ENCODE assay signal across 17 cellular contexts in genomic region chr2:37306024-37306423, GRCh38. TPM values are rescaled to one million over a fixed set of nuclear protein-coding genes. Genes with fewer than 3 reads are reported as not detected.
DNase-seq lines count a peak whose midpoint lies in the region; ATAC-seq, FAIRE-seq and TF ChIP-seq lines count a peak whose summit lies in the region.
"Had no signal": no experiment of that assay in that cellular context is flagged by ENCODE, and none has a peak within 500 bp of the region (broad histone marks: within the 10 kb centered on the region; RNA-seq: fewer than 3 reads in every experiment).

No MANE protein-coding gene starts in this region.

- no peak overlapping the region for H3K4me3 Mint-ChIP-seq in memory B cell
- H3K4me3 Mint-ChIP-seq: stimulated activated naive CD8-positive, alpha-beta T cell treated with anti-CD3 and anti-CD28 coated beads, Interleukin-15, Interleukin-2, amounts not matched to agents 100 ng/mL and 50 ng/mL, for 24 hours had no signal

- H3K9me3 ChIP-seq in SK-N-SH = no peaks in the 10 kb centered on the region
- H3K9me3 ChIP-seq: esophagus muscularis mucosa had no signal

- no peaks in the 10 kb centered on the region for H3K9me3 Mint-ChIP-seq in memory B cell
- H3K9me3 Mint-ChIP-seq: activated T-helper 2 cell treated with anti-CD3 and anti-CD28 coated beads, Interferon-gamma antibody, Interleukin-2, Interleukin-4, amounts not matched to agents 10 μg/mL and 5 μg/mL and 100 μg/mL, durations not matched to agents 14 hours and 24 hours and 36 hours; stimulated activated naive CD8-positive, alpha-beta T cell treated with anti-CD3 and anti-CD28 coated beads, Interleukin-15, Interleukin-2, amounts not matched to agents 100 ng/mL and 50 ng/mL, for 24 hours had no signal

- H4K20me1 ChIP-seq in SK-N-SH (ENCODE audit: insufficient read depth) = peaks cover 16% of the 10 kb centered on the region

- peaks cover 98% of the 10 kb centered on the region for H3K79me2 ChIP-seq in SK-N-SH (ENCODE audit: insufficient read depth)

- H3K36me3 Mint-ChIP-seq in memory B cell = peaks cover 12% of the 10 kb centered on the region

- WGBS in SK-N-SH (ENCODE audit: low lambda C conversion rate) = 80% methylated on average over 3 of the region's 3 CpGs

- in situ Hi-C loops in ACHN (cut with HindIII; ENCODE audit: low pct_ligation_motif_present, low pct_unique_long_range_greater_than_20kb, low sequenced_read_pairs) = no loop called here

- H3K27me3 Mint-ChIP-seq in memory B cell = no peaks in the 10 kb centered on the region
- H3K27me3 Mint-ChIP-seq: stimulated activated naive CD8-positive, alpha-beta T cell treated with anti-CD3 and anti-CD28 coated beads, Interleukin-15, Interleukin-2, amounts not matched to agents 100 ng/mL and 50 ng/mL, for 24 hours had no signal

- TF ChIP-seq RAD21 in SK-N-SH (IDR thresholded peaks at IDR 0.05; ENCODE audit: low read length) = no peak

- H3K9ac ChIP-seq in SK-N-SH = no peak overlapping the region
- H3K9ac ChIP-seq: BLaER1 treated with 17β-estradiol and CSF1 and Interleukin-3, amounts not matched to agents 10 nM and 100 nM had no signal

- no peak overlapping the region for H3K4me3 ChIP-seq in SK-N-SH (ENCODE audit: low read depth in 2 of 2, low read length in 1 of 2)
- H3K4me3 ChIP-seq: BLaER1 treated with 17β-estradiol and CSF1 and Interleukin-3, amounts not matched to agents 10 nM and 100 nM; esophagus muscularis mucosa had no signal

- peak overlapping the region in 1 of 2 experiments; percentile 2; a peak in 1 of 4 replicates for H3K27ac ChIP-seq in SK-N-SH (ENCODE audit: low read depth in 2 of 2, low read length in 1 of 2)
- H3K27ac ChIP-seq: BLaER1 treated with 17β-estradiol and CSF1 and Interleukin-3, amounts not matched to agents 10 nM and 100 nM; esophagus muscularis mucosa; RWPE1 had no signal

- H3K36me3 ChIP-seq in SK-N-SH (replicated peaks in 1 of 2; ENCODE audit: control insufficient read depth in 1 of 2, insufficient read depth in 2 of 2, low read length in 1 of 2) = peaks cover 5 to 15% of the 10 kb centered on the region in 2 experiments
- H3K36me3 ChIP-seq: esophagus muscularis mucosa had no signal

- no peak for ATAC-seq in memory B cell (ENCODE audit: low read depth)

- TF ChIP-seq EP300 in SK-N-SH (IDR thresholded peaks at IDR 0.05; ENCODE audit: borderline replicate concordance in 1 of 2, low read depth in 1 of 2, low read length in 1 of 2) = no peak

- peaks cover 7 to 15% of the 10 kb centered on the region in 2 experiments; a peak in 3 of 4 replicates for H3K4me1 ChIP-seq in SK-N-SH (ENCODE audit: control insufficient read depth in 1 of 2, insufficient read depth in 2 of 2, low read depth in 1 of 2, low read length in 1 of 2)

- FAIRE-seq in GM19239 (lab: Jason Lieb, UNC) = peak; percentile 14

- no peaks in the 10 kb centered on the region for H3K9me2 ChIP-seq in SK-N-SH

- DNase-seq in GM19239 (ENCODE audit: insufficient read length, low spot score) = no peak
- DNase-seq in NCI-H146 treated with DMSO at 0.1 percent for 48 hours (lab: John Stamatoyannopoulos, UW; ENCODE audit: unreplicated experiment) = peak; percentile 74
- DNase-seq in NCI-H748 treated with DMSO at 0.1 percent for 48 hours (lab: John Stamatoyannopoulos, UW) = peak; percentile 57
- DNase-seq in memory B cell (ENCODE audit: low spot score in 2 of 2) = no peak
- DNase-seq in superior temporal gyrus (ENCODE audit: extremely low spot score) = no peak
- no peak for DNase-seq in ACHN
- DNase-seq in H4 (ENCODE audit: low spot score) = no peak
- DNase-seq in SK-N-SH = no peak
- DNase-seq: anterior cingulate cortex, hypothalamus, NCI-H187 treated with DMSO at 0.1 percent for 48 hours had no signal

- peaks cover 16% of the 10 kb centered on the region for H3F3A ChIP-seq in SK-N-SH (replicated peaks; ENCODE audit: insufficient read depth)

- H3K27me3 ChIP-seq in SK-N-SH (ENCODE audit: insufficient read depth) = no peaks in the 10 kb centered on the region
- H3K27me3 ChIP-seq: BLaER1 treated with 17β-estradiol and CSF1 and Interleukin-3, amounts not matched to agents 10 nM and 100 nM; esophagus muscularis mucosa had no signal

- TF ChIP-seq CTCF in SK-N-SH (IDR thresholded peaks at IDR 0.05) = no peak

- H3K4me2 ChIP-seq in SK-N-SH = no peak overlapping the region
- H3K4me2 ChIP-seq: BLaER1 treated with 17β-estradiol and CSF1 and Interleukin-3, amounts not matched to agents 10 nM and 100 nM had no signal

- H3K27ac Mint-ChIP-seq in memory B cell = peak overlapping the region; percentile 50
- H3K27ac Mint-ChIP-seq: activated T-helper 2 cell treated with anti-CD3 and anti-CD28 coated beads, Interferon-gamma antibody, Interleukin-2, Interleukin-4, amounts not matched to agents 10 μg/mL and 5 μg/mL and 100 μg/mL, durations not matched to agents 14 hours and 24 hours and 36 hours; stimulated activated naive CD8-positive, alpha-beta T cell treated with anti-CD3 and anti-CD28 coated beads, Interleukin-15, Interleukin-2, amounts not matched to agents 100 ng/mL and 50 ng/mL, for 24 hours had no signal

- CTCF ChIA-PET in SK-N-SH (lab: Yijun Ruan, JAX) = interaction anchor here (0.6 kb wide), 1 partner anchor 571 kb away, joined by 3 read pairs; no protein-coding TSS in a partner anchor

- H2AFZ ChIP-seq in SK-N-SH (ENCODE audit: low read depth) = no peak overlapping the region

- POLR2A ChIA-PET in SK-N-SH (lab: Yijun Ruan, JAX) = interaction anchor here (0.8 kb wide), 1 partner anchor 10 kb away, joined by 3 read pairs; no protein-coding TSS in a partner anchor

- H3K4me1 Mint-ChIP-seq in memory B cell = peaks cover 30% of the 10 kb centered on the region

TF ChIP-seq in SK-N-SH, 30 proteins besides CTCF, POLR2A, EP300 and RAD21:
- TF ChIP-seq TCF12 (IDR thresholded peaks at IDR 0.05) = no peak
- no peak for TF ChIP-seq TEAD4 (IDR thresholded peaks at IDR 0.05; ENCODE audit: borderline replicate concordance, insufficient read depth)
- no peak for TF ChIP-seq ELF1 (IDR thresholded peaks at IDR 0.05)
- TF ChIP-seq JUND (IDR thresholded peaks at IDR 0.05) = no peak
- TF ChIP-seq NFIC (IDR thresholded peaks at IDR 0.05; ENCODE audit: borderline replicate concordance) = no peak

RNA-seq across cellular contexts. Expression of gene PRKD3, which starts 18.6 kb away (rescaled TPM):
- 10.0 and 10.8 TPM in 2 replicates for total RNA-seq in H4 (2014; rRNA removed; shearing (Covaris generic))
- polyA plus RNA-seq in SK-N-SH (2012; rRNA removed) = 15.9 and 17.5 TPM in 2 replicates
- 20.5 and 20.9 TPM in 2 replicates for polyA plus RNA-seq in SK-N-SH (2012; cell fraction: cytosol; rRNA removed)
- 14.8 and 25.9 TPM in 2 replicates for polyA plus RNA-seq in SK-N-SH (2012; cell fraction: nucleus; rRNA removed)

RNA-seq across cellular contexts. Expression of gene QPCT, which starts 38.4 kb away (rescaled TPM):
- 0.90 TPM in 1 of 2 replicates, not detected in the other for total RNA-seq in H4 (2014; rRNA removed; shearing (Covaris generic))
- 0.06 and 0.12 TPM in 2 replicates for polyA plus RNA-seq in SK-N-SH (2012; rRNA removed)
- polyA plus RNA-seq in SK-N-SH (2012; cell fraction: cytosol; rRNA removed) = 0.21 and 0.22 TPM in 2 replicates
- polyA plus RNA-seq in SK-N-SH (2012; cell fraction: nucleus; rRNA removed) = 0.09 and 0.36 TPM in 2 replicates
- total RNA-seq: G401 had no signal

Comparison
In these comparisons a context has a peak if more than half of its experiments do, and no peak if none do; other contexts are left out.
1. DNase-seq: peak in NCI-H146 treated with DMSO at 0.1 percent for 48 hours (single experiment) and NCI-H748 treated with DMSO at 0.1 percent for 48 hours (single experiment); none in GM19239 (single experiment), memory B cell (0 of 2), superior temporal gyrus (single experiment), ACHN (single experiment), H4 (single experiment) and SK-N-SH (single experiment).